Comparison of ENCODE assay signal across 18 cellular contexts in the genomic region with DNA sequence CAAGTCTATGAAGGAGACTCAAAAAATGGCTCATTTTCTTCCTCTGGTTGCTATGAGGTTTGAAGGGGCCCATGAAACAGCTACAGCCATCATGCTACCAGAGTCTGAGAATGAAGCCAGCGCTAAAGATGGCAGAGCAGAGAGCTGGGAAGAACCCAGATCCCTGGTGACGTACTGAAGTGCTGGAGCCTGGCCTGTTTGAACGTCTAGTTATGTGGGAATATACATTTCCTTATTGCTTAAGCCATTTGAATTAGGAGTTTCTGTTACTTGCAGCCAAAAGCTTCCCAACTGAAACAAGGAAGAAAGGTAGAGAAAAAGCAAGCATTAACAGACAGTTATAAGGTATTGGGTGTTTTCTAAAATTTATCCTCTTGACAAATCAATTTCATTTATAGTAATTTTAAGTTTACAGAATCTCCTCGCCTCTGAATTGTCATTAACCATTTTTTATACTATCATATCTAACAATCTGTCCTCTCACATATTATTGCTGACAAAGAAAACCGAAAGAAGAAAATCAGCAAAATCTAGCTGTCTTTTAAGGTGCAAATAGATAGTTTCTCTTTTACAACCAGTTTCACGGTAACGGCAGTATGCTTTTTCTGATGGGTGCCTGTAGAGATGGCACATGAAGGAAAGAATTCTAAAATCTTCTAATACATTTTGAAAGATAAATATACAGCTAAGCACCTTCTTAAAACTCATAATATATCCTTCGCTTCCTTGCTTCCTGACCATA. TPM values are rescaled to one million over a fixed set of nuclear protein-coding genes. Genes with fewer than 3 reads are reported as not detected.
DNase-seq lines count a peak whose midpoint lies in the region; ATAC-seq, FAIRE-seq and TF ChIP-seq lines count a peak whose summit lies in the region.
"Had no signal": no experiment of that assay in that cellular context is flagged by ENCODE, and none has a peak within 500 bp of the region (broad histone marks: within the 10 kb centered on the region; RNA-seq: fewer than 3 reads in every experiment).

No MANE protein-coding gene starts in this region.

- H3K4me1 ChIP-seq in HepG2 (ENCODE audit: insufficient read depth, low read length) (peaks cover 10% of the 10 kb centered on the region; the same call in 1 of the 2 replicates), right lobe of liver (no peaks in the 10 kb centered on the region), MM.1S (ENCODE audit: low read length) (peaks cover 41% of the 10 kb centered on the region), K562 (replicated peaks in 1 of 2; ENCODE audit: control insufficient read depth in 2 of 2, insufficient read depth in 2 of 2, low read length in 2 of 2) (no peaks in the 10 kb centered on the region), transverse colon (no peaks in the 10 kb centered on the region), upper lobe of right lung (no peaks in the 10 kb centered on the region)

- TF ChIP-seq POLR2A in HepG2 (IDR thresholded peaks at IDR 0.05; ENCODE audit: insufficient read depth in 1 of 2, low read depth in 2 of 2, low read length in 2 of 2) = no peak
- no peak for TF ChIP-seq POLR2A in right lobe of liver (IDR thresholded peaks at IDR 0.05)
- no peak for TF ChIP-seq POLR2A in K562 (conservative IDR thresholded peaks at IDR 0.05)
- no peak for TF ChIP-seq POLR2A in transverse colon (IDR thresholded peaks at IDR 0.05)

- no peaks in the 10 kb centered on the region for H3K9me1 ChIP-seq in K562 (ENCODE audit: control insufficient read depth, insufficient read depth, low read length)

- H3K9me3 ChIP-seq in HepG2 (ENCODE audit: low read length) = no peaks in the 10 kb centered on the region
- no peaks in the 10 kb centered on the region for H3K9me3 ChIP-seq in right lobe of liver
- H3K9me3 ChIP-seq in MM.1S (replicated peaks; ENCODE audit: insufficient read depth, low read length) = no peaks in the 10 kb centered on the region
- H3K9me3 ChIP-seq in K562 (replicated peaks; ENCODE audit: control insufficient read depth, insufficient read depth, low read depth, low read length) = no peaks in the 10 kb centered on the region
- no peaks in the 10 kb centered on the region for H3K9me3 ChIP-seq in transverse colon
- no peaks in the 10 kb centered on the region for H3K9me3 ChIP-seq in upper lobe of right lung

- POLR2A ChIA-PET in HepG2 (lab: Yijun Ruan, JAX) = interaction anchor here (1.3 kb wide), 1 partner anchor 9 kb away, joined by 4 read pairs; a partner anchor contains a TSS
- POLR2A ChIA-PET in K562 (lab: Yijun Ruan, JAX) = interaction anchor here (1.6 kb wide), 1 partner anchor 9 kb away, joined by 10 read pairs; a partner anchor contains a TSS

- H3K36me3 ChIP-seq in HepG2 (replicated peaks in 1 of 2; ENCODE audit: control insufficient read depth in 1 of 2, insufficient read depth in 2 of 2, low read length in 2 of 2) (no peaks in the 10 kb centered on the region), right lobe of liver (no peaks in the 10 kb centered on the region), MM.1S (replicated peaks; ENCODE audit: insufficient read depth, low read length) (no peaks in the 10 kb centered on the region), K562 (ENCODE audit: control insufficient read depth, insufficient read depth, low read length) (no peaks in the 10 kb centered on the region), transverse colon (no peaks in the 10 kb centered on the region), upper lobe of right lung (no peaks in the 10 kb centered on the region)

- BruUV-seq in HepG2 (replicated peaks; lab: Mats Ljungman, UMichigan) = no TSS peak
- BruUV-seq in K562 (replicated peaks; lab: Mats Ljungman, UMichigan) = no TSS peak

- H3K27ac ChIP-seq in HepG2 (ENCODE audit: extremely low read length, insufficient read depth, low read length) (no peak overlapping the region), right lobe of liver (no peak overlapping the region), MM.1S (ENCODE audit: low read length) (peak overlapping the region; percentile 87), K562 (ENCODE audit: extremely low read depth, low read depth, low read length) (no peak overlapping the region), transverse colon (peak overlapping the region in 1 of 4 donors; percentile 0), upper lobe of right lung (no peak overlapping the region)

- in situ Hi-C loops in HepG2 (cut with HindIII; ENCODE audit: extremely low pct_ligation_motif_present, low pct_unique_long_range_greater_than_20kb) = no loop called here
- in situ Hi-C loops in K562 (cut with MboI) = no loop called here
- in situ Hi-C loops in transverse colon (cut with MboI; ENCODE audit: low pct_ligation_motif_present in 1 of 4, low pct_unique_long_range_greater_than_20kb in 1 of 4, low sequenced_read_pairs in 3 of 4) = loop anchor here in 2 of 4 donors (25.0 kb wide), 2 partner anchors 406 to 831 kb away; a partner anchor contains a TSS

- TF ChIP-seq EP300 in HepG2 (IDR thresholded peaks at IDR 0.05; ENCODE audit: low read depth in 2 of 2, low read length in 2 of 2) = no peak
- no peak for TF ChIP-seq EP300 in HepG2 (CRISPR knock-in tag; IDR thresholded peaks at IDR 0.05; ENCODE audit: borderline replicate concordance)
- no peak for TF ChIP-seq EP300 in K562 (IDR thresholded peaks at IDR 0.05; ENCODE audit: low read length)
- no peak for TF ChIP-seq EP300 in transverse colon (IDR thresholded peaks at IDR 0.05; ENCODE audit: low read depth)

- TF ChIP-seq CTCF in HepG2 (CRISPR knock-in tag; IDR thresholded peaks at IDR 0.05) (no peak), right lobe of liver (IDR thresholded peaks at IDR 0.05) (no peak), MM.1S (IDR thresholded peaks at IDR 0.05; ENCODE audit: low read length) (no peak), K562 (IDR thresholded peaks at IDR 0.05 in 2 of 3, conservative IDR thresholded peaks at IDR 0.05 in 1 of 3; ENCODE audit: insufficient read depth in 2 of 3, low read depth in 1 of 3, low read length in 3 of 3) (no peak), transverse colon (IDR thresholded peaks at IDR 0.05) (no peak), upper lobe of right lung (IDR thresholded peaks at IDR 0.05) (no peak)

- no peak overlapping the region for H3K4me3 ChIP-seq in HepG2 (replicated peaks in 1 of 3; ENCODE audit: insufficient read depth in 1 of 3, low read depth in 2 of 3, low read length in 3 of 3)
- H3K4me3 ChIP-seq in right lobe of liver = no peak overlapping the region
- peak overlapping the region; percentile 18; the same call in 1 of the 2 replicates for H3K4me3 ChIP-seq in MM.1S (ENCODE audit: low read length)
- H3K4me3 ChIP-seq in K562 = no peak overlapping the region
- H3K4me3 ChIP-seq in transverse colon = no peak overlapping the region
- H3K4me3 ChIP-seq in upper lobe of right lung = no peak overlapping the region

- TF ChIP-seq RAD21 in HepG2 (CRISPR knock-in tag; IDR thresholded peaks at IDR 0.05) = no peak
- TF ChIP-seq RAD21 in K562 (CRISPR knock-in tag; conservative IDR thresholded peaks at IDR 0.05 in 1 of 2, IDR thresholded peaks at IDR 0.05 in 1 of 2) = no peak

- H2AFZ ChIP-seq in HepG2 (ENCODE audit: low read length) (no peak overlapping the region), MM.1S (ENCODE audit: low read length) (peak overlapping the region; percentile 55), K562 (ENCODE audit: low read depth, low read length) (peak overlapping the region; percentile 56; the same call in 1 of the 2 replicates)

- H3K27me3 ChIP-seq in HepG2 (ENCODE audit: control insufficient read depth in 1 of 2, insufficient read depth in 2 of 2, low read length in 2 of 2) (no peaks in the 10 kb centered on the region; a peak in 1 of 5 replicates), right lobe of liver (no peaks in the 10 kb centered on the region), MM.1S (replicated peaks; ENCODE audit: insufficient read depth, low read length) (no peaks in the 10 kb centered on the region), K562 (ENCODE audit: control insufficient read depth in 2 of 2, insufficient read depth in 2 of 2, low read length in 2 of 2) (peaks cover 2 to 5% of the 10 kb centered on the region in 2 experiments; a peak in 2 of 5 replicates), transverse colon (no peaks in the 10 kb centered on the region), upper lobe of right lung (no peaks in the 10 kb centered on the region)

- no peak for FAIRE-seq in HepG2 (lab: Jason Lieb, UNC)
- no peak for FAIRE-seq in K562 (lab: Jason Lieb, UNC)
- FAIRE-seq: GM12892, H1 had no signal

- WGBS in HepG2 (ENCODE audit: low lambda C conversion rate) = 39% methylated on average over 8 of the region's 8 CpGs
- 75% methylated on average over 8 of the region's 8 CpGs for WGBS in right lobe of liver (ENCODE audit: insufficient coverage, low coverage, low lambda C conversion rate, missing lambda C conversion rate)
- WGBS in K562 (ENCODE audit: insufficient coverage, low coverage, missing lambda C conversion rate) = 8% methylated on average over 8 of the region's 8 CpGs
- 80 to 81% methylated on average over 7 to 8 of the region's 8 CpGs for WGBS in transverse colon (ENCODE audit: low coverage in 1 of 2), 2 donors

- H3K9me2 ChIP-seq in MM.1S (replicated peaks; ENCODE audit: insufficient read depth, low read length) = no peaks in the 10 kb centered on the region

- H4K20me1 ChIP-seq in HepG2 (ENCODE audit: insufficient read depth, low read length) = no peaks in the 10 kb centered on the region
- no peaks in the 10 kb centered on the region for H4K20me1 ChIP-seq in MM.1S (ENCODE audit: insufficient read depth, low read length)
- no peaks in the 10 kb centered on the region for H4K20me1 ChIP-seq in K562 (replicated peaks; ENCODE audit: control insufficient read depth, insufficient read depth, low read length)

- H3K79me2 ChIP-seq in HepG2 (ENCODE audit: insufficient read depth, low read length) (no peaks in the 10 kb centered on the region), MM.1S (ENCODE audit: low read length) (no peaks in the 10 kb centered on the region), K562 (ENCODE audit: control insufficient read depth, insufficient read depth, low read length) (no peaks in the 10 kb centered on the region)

- ATAC-seq in HepG2 = no peak
- no peak for ATAC-seq in right lobe of liver
- ATAC-seq in K562 = no peak
- ATAC-seq in upper lobe of right lung = no peak
- ATAC-seq: Panc1 had no signal

- intact Hi-C loops in HepG2 (cut with micrococcal nuclease; ENCODE audit: unreplicated experiment) = no loop called here
- intact Hi-C loops in right lobe of liver (cut with DNase I) = no loop called here
- intact Hi-C loops in K562 (cut with micrococcal nuclease) = no loop called here
- intact Hi-C loops in transverse colon (cut with DNase I; ENCODE audit: low total_unique reads) = no loop called here
- intact Hi-C loops in upper lobe of right lung (cut with DNase I) = no loop called here

- H3F3A ChIP-seq in MM.1S (ENCODE audit: insufficient read depth, low read length) = peaks cover 40% of the 10 kb centered on the region

- H3K4me2 ChIP-seq in HepG2 (ENCODE audit: low read depth, low read length) = no peak overlapping the region
- H3K4me2 ChIP-seq in MM.1S (ENCODE audit: low read depth, low read length) = peak overlapping the region; percentile 80
- no peak overlapping the region for H3K4me2 ChIP-seq in K562 (ENCODE audit: insufficient read depth, low read length)

- DNase-seq in HepG2 (ENCODE audit: low spot score) (no peak), right lobe of liver (no peak), MM.1S (peak; percentile 86), K562 (ENCODE audit: extremely low read depth in 1 of 4, low spot score in 3 of 4) (no peak), transverse colon (peak; percentile 14), RKO (ENCODE audit: low spot score) (no peak), nucleus accumbens (lab: John Stamatoyannopoulos, UW) (no peak), upper lobe of right lung (no peak)
- DNase-seq: C1 segment of cervical spinal cord, DMS153, DND-41, HCEC 1CT, Karpas-422, NCI-H2029, NCI-H526 treated with DMSO at 0.1 percent for 48 hours had no signal

- CTCF ChIA-PET in HepG2 (lab: Yijun Ruan, JAX; ENCODE audit: low intra/inter-chr PET ratio, low total read pairs) = no interaction called here
- CTCF ChIA-PET in K562 (lab: Yijun Ruan, JAX; ENCODE audit: low intra/inter-chr PET ratio) = no interaction called here

- H3K9ac ChIP-seq in HepG2 (ENCODE audit: insufficient read depth, low read depth, low read length) (no peak overlapping the region), MM.1S (ENCODE audit: low read length) (peak overlapping the region; percentile 42; the same call in 1 of the 2 replicates), K562 (ENCODE audit: insufficient read depth in 1 of 2, low read depth in 2 of 2, low read length in 2 of 2) (no peak overlapping the region)

RNA-seq across cellular contexts. Expression of a gene that starts 8.9 kb away (rescaled TPM):
- total RNA-seq in HepG2 (2016; rRNA removed; fragmentation: Illumina TruSeq; extraction: Trizol) (16.4 and 17.3 TPM in 2 replicates), right lobe of liver (10 to 100 TPM in 4 of 6 experiments, 1 to 10 TPM in 2; 6.9 to 15.5 (median 10.6) TPM), K562 (2014; rRNA removed) (8.5 and 10.4 TPM in 2 replicates), K562 (2014; rRNA removed; fragmentation: Illumina TruSeq; extraction: Trizol) (11.8 and 13.6 TPM in 2 replicates), K562 (2015; rRNA removed; fragmentation: Illumina TruSeq; extraction: Trizol) (11.9 TPM in 2 replicates), K562 (2021) (11.1 and 11.6 TPM in 2 replicates), transverse colon (10 to 100 TPM in 3 of 4 donors, under 1 TPM in 1; 0.75 to 14.4 (median 12.2) TPM), upper lobe of right lung (12.4 TPM)
- total RNA-seq in HepG2 (2016; cell fraction: cytosol; rRNA removed; fragmentation: Illumina TruSeq; extraction: Trizol; ENCODE audit: low read depth) = 9.0 and 11.1 TPM in 2 replicates
- total RNA-seq in HepG2 (2016; cell fraction: insoluble cytoplasmic fraction; rRNA removed; fragmentation: Illumina TruSeq; extraction: Trizol) = 15.4 and 18.9 TPM in 2 replicates
- total RNA-seq in HepG2 (2016; cell fraction: membrane; rRNA removed; fragmentation: Illumina TruSeq; extraction: Trizol) = 11.9 and 12.0 TPM in 2 replicates
- total RNA-seq in HepG2 (2016; cell fraction: nucleus; rRNA removed; fragmentation: Illumina TruSeq; extraction: Trizol) = 17.7 and 19.0 TPM in 2 replicates
- polyA plus RNA-seq in HepG2 (2011; rRNA removed) (8.2 and 10.1 TPM in 2 replicates), K562 (2011; rRNA removed) (8.9 and 13.5 TPM in 2 replicates), K562 (2014; fragmentation: Illumina TruSeq; extraction: Trizol) (11.4 and 13.4 TPM in 2 replicates), K562 (2014; fragmentation: Nextera tagmentation; extraction: Ambion mirVana) (1 to 10 TPM; 1.9 to 2.9 TPM), K562 (2014; rRNA removed) (12.9 and 13.2 TPM in 2 replicates)
- polyA plus RNA-seq in HepG2 (2011; cell fraction: cytosol; rRNA removed) = 6.9 and 8.4 TPM in 2 replicates
- polyA plus RNA-seq in HepG2 (2011; cell fraction: nucleus; rRNA removed) = 3.6 TPM in 2 replicates
- polyA plus RNA-seq in HepG2 (2012) = 3.2 and 6.3 TPM in 2 replicates
- polyA plus RNA-seq in HepG2 (2016; cell fraction: cytosol; fragmentation: Illumina TruSeq; extraction: Trizol; ENCODE audit: low read depth) = 6.6 and 7.7 TPM in 2 replicates
- 14.8 and 18.0 TPM in 2 replicates for polyA plus RNA-seq in HepG2 (2016; cell fraction: insoluble cytoplasmic fraction; fragmentation: Illumina TruSeq; extraction: Trizol; ENCODE audit: low read depth)
- polyA plus RNA-seq in HepG2 (2016; cell fraction: membrane; fragmentation: Illumina TruSeq; extraction: Trizol; ENCODE audit: low read depth) = 7.8 and 9.6 TPM in 2 replicates
- 21.1 and 24.4 TPM in 2 replicates for polyA plus RNA-seq in HepG2 (2016; cell fraction: nucleus; fragmentation: Illumina TruSeq; extraction: Trizol; ENCODE audit: insufficient read depth, low read depth)
- 11.1 and 21.4 TPM in 2 replicates for polyA minus RNA-seq in HepG2 (2011; rRNA and poly(A)+ RNA removed; ENCODE audit: low replicate concordance)
- polyA minus RNA-seq in HepG2 (2011; cell fraction: cytosol; rRNA and poly(A)+ RNA removed) = 4.1 and 4.9 TPM in 2 replicates
- 14.9 and 18.2 TPM in 2 replicates for polyA minus RNA-seq in HepG2 (2011; cell fraction: nucleus; rRNA and poly(A)+ RNA removed)
- 13.2 and 17.0 TPM in 2 replicates for total RNA-seq in K562 (2011; cell fraction: chromatin; rRNA removed; ENCODE audit: low replicate concordance)
- total RNA-seq in K562 (2011; cell fraction: nucleolus; rRNA removed) = 10.5 and 11.4 TPM in 2 replicates
- 15.1 and 18.4 TPM in 2 replicates for total RNA-seq in K562 (2011; cell fraction: nucleoplasm; rRNA removed)
- polyA plus RNA-seq in K562 (2011; cell fraction: cytosol; rRNA removed) = 8.6 and 10.7 TPM in 2 replicates
- polyA plus RNA-seq in K562 (2011; cell fraction: nucleus; rRNA removed) = 5.1 and 5.7 TPM in 2 replicates
- 6.8 and 7.5 TPM in 2 replicates for polyA plus RNA-seq in K562 (2012)
- polyA minus RNA-seq in K562 (2011; rRNA and poly(A)+ RNA removed) = 11.6 and 13.2 TPM in 2 replicates
- polyA minus RNA-seq in K562 (2011; cell fraction: cytosol; rRNA and poly(A)+ RNA removed) = 4.0 and 4.3 TPM in 2 replicates
- 7.6 and 7.8 TPM in 2 replicates for polyA minus RNA-seq in K562 (2011; cell fraction: nucleus; rRNA and poly(A)+ RNA removed)

RNA-seq across cellular contexts. Expression of a gene that starts 41.2 kb away (rescaled TPM):
- total RNA-seq in HepG2 (2016; rRNA removed; fragmentation: Illumina TruSeq; extraction: Trizol) (not detected in 2 replicates), right lobe of liver (1 to 10 TPM in 3 of 6 experiments, under 1 TPM in 3; 0.68 to 2.0 (median 1.2) TPM), K562 (2014; rRNA removed) (0.04 and 0.14 TPM in 2 replicates), K562 (2014; rRNA removed; fragmentation: Illumina TruSeq; extraction: Trizol) (0.15 and 0.26 TPM in 2 replicates), K562 (2015; rRNA removed; fragmentation: Illumina TruSeq; extraction: Trizol) (0.15 TPM in 1 of 2 replicates, not detected in the other), K562 (2021) (0.20 and 0.22 TPM in 2 replicates), transverse colon (1 to 10 TPM in 3 of 4 donors, under 1 TPM in 1; 0.75 to 5.4 (median 4.3) TPM), upper lobe of right lung (5.6 TPM)
- not detected in 2 replicates for total RNA-seq in HepG2 (2016; cell fraction: cytosol; rRNA removed; fragmentation: Illumina TruSeq; extraction: Trizol; ENCODE audit: low read depth)
- 0.04 TPM in 1 of 2 replicates, not detected in the other for total RNA-seq in HepG2 (2016; cell fraction: insoluble cytoplasmic fraction; rRNA removed; fragmentation: Illumina TruSeq; extraction: Trizol)
- not detected in 2 replicates for total RNA-seq in HepG2 (2016; cell fraction: membrane; rRNA removed; fragmentation: Illumina TruSeq; extraction: Trizol)
- not detected in 2 replicates for total RNA-seq in HepG2 (2016; cell fraction: nucleus; rRNA removed; fragmentation: Illumina TruSeq; extraction: Trizol)
- polyA plus RNA-seq in HepG2 (2011; rRNA removed) (not detected in 2 replicates), K562 (2011; rRNA removed) (0.14 and 0.42 TPM in 2 replicates), K562 (2014; fragmentation: Illumina TruSeq; extraction: Trizol) (0.06 and 0.08 TPM in 2 replicates), K562 (2014; fragmentation: Nextera tagmentation; extraction: Ambion mirVana) (under 1 TPM; 0.01 to 0.04 TPM), K562 (2014; rRNA removed) (0.29 TPM in 1 of 2 replicates, not detected in the other)
- not detected in 2 replicates for polyA plus RNA-seq in HepG2 (2011; cell fraction: cytosol; rRNA removed)
- polyA plus RNA-seq in HepG2 (2011; cell fraction: nucleus; rRNA removed) = not detected in 2 replicates
- polyA plus RNA-seq in HepG2 (2012) = not detected in 2 replicates
- not detected in 2 replicates for polyA plus RNA-seq in HepG2 (2016; cell fraction: cytosol; fragmentation: Illumina TruSeq; extraction: Trizol; ENCODE audit: low read depth)
- polyA plus RNA-seq in HepG2 (2016; cell fraction: insoluble cytoplasmic fraction; fragmentation: Illumina TruSeq; extraction: Trizol; ENCODE audit: low read depth) = not detected in 2 replicates
- not detected in 2 replicates for polyA plus RNA-seq in HepG2 (2016; cell fraction: membrane; fragmentation: Illumina TruSeq; extraction: Trizol; ENCODE audit: low read depth)
- not detected in 2 replicates for polyA plus RNA-seq in HepG2 (2016; cell fraction: nucleus; fragmentation: Illumina TruSeq; extraction: Trizol; ENCODE audit: insufficient read depth, low read depth)
- 3.5 TPM in 1 of 2 replicates, not detected in the other for polyA minus RNA-seq in HepG2 (2011; rRNA and poly(A)+ RNA removed; ENCODE audit: low replicate concordance)
- not detected in 2 replicates for polyA minus RNA-seq in HepG2 (2011; cell fraction: cytosol; rRNA and poly(A)+ RNA removed)
- 0.26 TPM in 1 of 2 replicates, not detected in the other for polyA minus RNA-seq in HepG2 (2011; cell fraction: nucleus; rRNA and poly(A)+ RNA removed)
- 0.46 TPM in 1 of 2 replicates, not detected in the other for total RNA-seq in K562 (2011; cell fraction: chromatin; rRNA removed; ENCODE audit: low replicate concordance)
- 0.26 and 0.33 TPM in 2 replicates for total RNA-seq in K562 (2011; cell fraction: nucleolus; rRNA removed)
- total RNA-seq in K562 (2011; cell fraction: nucleoplasm; rRNA removed) = 0.15 and 0.61 TPM in 2 replicates
- 0.07 and 0.12 TPM in 2 replicates for polyA plus RNA-seq in K562 (2011; cell fraction: cytosol; rRNA removed)
- polyA plus RNA-seq in K562 (2011; cell fraction: nucleus; rRNA removed) = 0.15 and 0.31 TPM in 2 replicates
- polyA plus RNA-seq in K562 (2012) = 0.05 and 0.29 TPM in 2 replicates
- 0.27 and 0.81 TPM in 2 replicates for polyA minus RNA-seq in K562 (2011; rRNA and poly(A)+ RNA removed)
- polyA minus RNA-seq in K562 (2011; cell fraction: cytosol; rRNA and poly(A)+ RNA removed) = 0.57 TPM in 1 of 2 replicates, not detected in the other
- under 0.01 and 0.11 TPM in 2 replicates for polyA minus RNA-seq in K562 (2011; cell fraction: nucleus; rRNA and poly(A)+ RNA removed)

Comparison
In these comparisons a context has a peak if more than half of its experiments do, and no peak if none do; other contexts are left out.
1. DNase-seq: peak in MM.1S (single experiment) and transverse colon (single experiment); none in HepG2 (single experiment), right lobe of liver (0 of 3), K562 (0 of 4), RKO (single experiment), nucleus accumbens (0 of 56) and upper lobe of right lung (single experiment).